Comparison of ENCODE assay signal across 9 cellular contexts in the genomic region with DNA sequence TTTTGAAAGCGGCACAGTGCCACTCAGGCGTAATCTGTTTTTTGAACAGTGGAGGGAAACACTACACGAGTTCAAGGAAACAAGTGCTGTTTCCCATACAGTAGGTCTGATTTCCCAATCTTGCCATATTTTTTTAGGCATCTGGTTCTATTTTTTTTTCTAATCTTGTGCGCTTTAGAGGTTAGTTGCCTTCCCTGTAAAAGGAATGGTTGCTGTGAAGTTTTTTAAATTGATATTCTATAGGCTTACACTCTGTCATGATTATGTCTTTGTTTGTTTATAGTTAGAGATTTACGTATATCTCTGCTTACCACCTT. TPM values are rescaled to one million over a fixed set of nuclear protein-coding genes. Genes with fewer than 3 reads are reported as not detected.
A peak's percentile ranks its signal among the peaks of the same experiment; 100 is the strongest.
DNase-seq lines count a peak whose midpoint lies in the region; ATAC-seq, FAIRE-seq and TF ChIP-seq lines count a peak whose summit lies in the region.
"Had no signal": no experiment of that assay in that cellular context is flagged by ENCODE, and none has a peak within 500 bp of the region (broad histone marks: within the 10 kb centered on the region; RNA-seq: fewer than 3 reads in every experiment).

No MANE protein-coding gene starts in this region.

- H3K4me1 ChIP-seq in CD4-positive, alpha-beta memory T cell (ENCODE audit: insufficient read depth, low read length) = peaks cover 26% of the 10 kb centered on the region
- peaks cover 7% of the 10 kb centered on the region for H3K4me1 ChIP-seq in PC-3 (ENCODE audit: insufficient read depth, low read length)

- H3K9me3 ChIP-seq in CD4-positive, alpha-beta memory T cell (ENCODE audit: control insufficient read depth in 1 of 2, low read length in 2 of 2) = no peaks in the 10 kb centered on the region
- H3K9me3 ChIP-seq in PC-3 (ENCODE audit: low read length) = no peaks in the 10 kb centered on the region

- peak overlapping the region; percentile 88 for H3K27ac ChIP-seq in CD4-positive, alpha-beta memory T cell (ENCODE audit: low read depth, low read length)
- H3K27ac ChIP-seq in PC-3 (ENCODE audit: low read length) = peak overlapping the region; percentile 39; the same call in 1 of the 2 replicates

- peak overlapping the region; percentile 93 to 99 (median 98) for H3K27ac Mint-ChIP-seq in CD4-positive, alpha-beta memory T cell
- H3K27ac Mint-ChIP-seq in osteocyte (ENCODE audit: unreplicated experiment) = peak overlapping the region; percentile 98

- H3K4me3 ChIP-seq in CD4-positive, alpha-beta memory T cell (ENCODE audit: low read length in 2 of 2) = peak overlapping the region; percentile 99
- peak overlapping the region; percentile 91 for H3K4me3 ChIP-seq in PC-3 (ENCODE audit: low read length)
- H3K4me3 ChIP-seq in epithelial cell of proximal tubule (ENCODE audit: low read depth, low read length) = peak overlapping the region; percentile 80

- H3F3A ChIP-seq in PC-3 (ENCODE audit: low read length, unreplicated experiment) = peaks cover 3% of the 10 kb centered on the region

- no peaks in the 10 kb centered on the region for H3K27me3 Mint-ChIP-seq in CD4-positive, alpha-beta memory T cell
- no peaks in the 10 kb centered on the region for H3K27me3 Mint-ChIP-seq in osteocyte (ENCODE audit: unreplicated experiment)

- peak overlapping the region; percentile 98 for H3K4me2 ChIP-seq in PC-3 (ENCODE audit: low read length)

- no peak for FAIRE-seq in HTR-8/SVneo (lab: Jason Lieb, UNC)
- FAIRE-seq: islet of Langerhans had no signal

- no peaks in the 10 kb centered on the region for H3K36me3 ChIP-seq in CD4-positive, alpha-beta memory T cell (ENCODE audit: insufficient read depth, low read length)
- no peaks in the 10 kb centered on the region; the same call in 1 of the 2 replicates for H3K36me3 ChIP-seq in PC-3 (ENCODE audit: low read depth, low read length)

- peak overlapping the region; percentile 92 for H3K9ac ChIP-seq in PC-3 (ENCODE audit: low read length)

- H4K20me1 ChIP-seq in PC-3 (ENCODE audit: low read length) = peaks cover 52% of the 10 kb centered on the region

- CTCF ChIA-PET in CD4-positive, alpha-beta memory T cell (lab: Charles Lee; ENCODE audit: partially characterized antibody) = interaction anchor here (1.1 to 1.2 kb wide), 2 partner anchors 40 to 101 kb away, joined by 3 to 4 read pairs; a partner anchor contains a TSS
- CTCF ChIA-PET in PC-3 (lab: Charles Lee) = interaction anchor here (0.8 to 1.0 kb wide), 2 partner anchors 282 to 660 kb away, joined by 6 read pairs; no protein-coding TSS in a partner anchor

- H3K27me3 ChIP-seq in CD4-positive, alpha-beta memory T cell (ENCODE audit: insufficient read depth, low read length) = no peaks in the 10 kb centered on the region
- H3K27me3 ChIP-seq in PC-3 (ENCODE audit: low read length) = no peaks in the 10 kb centered on the region

- H3K9me2 ChIP-seq in PC-3 (replicated peaks; ENCODE audit: low read length) = no peaks in the 10 kb centered on the region

- peak overlapping the region; percentile 93 to 100 (median 100) for H3K4me3 Mint-ChIP-seq in CD4-positive, alpha-beta memory T cell
- peak overlapping the region; percentile 97 for H3K4me3 Mint-ChIP-seq in osteocyte (ENCODE audit: unreplicated experiment)

- peaks cover 62% of the 10 kb centered on the region for H3K79me2 ChIP-seq in PC-3 (ENCODE audit: low read length)

- peaks cover 25 to 46% (median 35%) of the 10 kb centered on the region in 4 donors for H3K4me1 Mint-ChIP-seq in CD4-positive, alpha-beta memory T cell
- H3K4me1 Mint-ChIP-seq in osteocyte (ENCODE audit: unreplicated experiment) = peaks cover 25% of the 10 kb centered on the region

- BruUV-seq in PC-3 (replicated peaks; lab: Mats Ljungman, UMichigan) = no TSS peak

- intact Hi-C loops in CD4-positive, alpha-beta memory T cell (cut with micrococcal nuclease) = loop anchor here (10.0 kb wide), 1 partner anchor 780 kb away; a partner anchor contains a TSS
- intact Hi-C loops in PC-3 (cut with micrococcal nuclease) = loop anchor here (2.0 kb wide), 1 partner anchor 102 kb away; a partner anchor contains a TSS

- DNase-seq in CD4-positive, alpha-beta memory T cell = no peak
- no peak for DNase-seq in PC-3
- DNase-seq in epithelial cell of proximal tubule (ENCODE audit: low read depth) = no peak
- DNase-seq in osteocyte (ENCODE audit: extremely low spot score, unreplicated experiment) = no peak
- DNase-seq in NCI-H82 (lab: John Stamatoyannopoulos, UW) = no peak
- DNase-seq in GM19238 (ENCODE audit: insufficient read length, low spot score) = no peak
- DNase-seq in DMS 273 treated with DMSO at 0.1 percent for 48 hours (lab: John Stamatoyannopoulos, UW) = no peak
- DNase-seq in HTR-8/SVneo (ENCODE audit: insufficient read length, low spot score) = no peak

- TF ChIP-seq CTCF in PC-3 (conservative IDR thresholded peaks at IDR 0.05; ENCODE audit: low read depth, low read length) = no peak
- no peak for TF ChIP-seq CTCF in epithelial cell of proximal tubule (conservative IDR thresholded peaks at IDR 0.05; ENCODE audit: low read depth, low read length)
- no peak for TF ChIP-seq CTCF in osteocyte (IDR thresholded peaks at IDR 0.05)

- H3K36me3 Mint-ChIP-seq in CD4-positive, alpha-beta memory T cell = peaks cover 0 to 24% of the 10 kb centered on the region in 2 donors
- no peaks in the 10 kb centered on the region for H3K36me3 Mint-ChIP-seq in osteocyte (ENCODE audit: unreplicated experiment)

- peak overlapping the region; percentile 66; the same call in 1 of the 2 replicates for H2AFZ ChIP-seq in PC-3 (ENCODE audit: low read length)

- ATAC-seq in PC-3 = no peak

- H3K9me3 Mint-ChIP-seq in CD4-positive, alpha-beta memory T cell = peaks cover 0 to 10% (median 0%) of the 10 kb centered on the region in 8 donors
- H3K9me3 Mint-ChIP-seq in osteocyte (ENCODE audit: unreplicated experiment) = no peaks in the 10 kb centered on the region

- POLR2A ChIA-PET in CD4-positive, alpha-beta memory T cell (lab: Charles Lee; ENCODE audit: partially characterized antibody) = interaction anchor here (0.8 to 4.6 kb wide), 13 partner anchors 8 to 778 kb away, joined by 3 to 72 read pairs (median 15); a partner anchor contains a TSS
- POLR2A ChIA-PET in PC-3 (lab: Charles Lee; ENCODE audit: unreplicated experiment) = interaction anchor here (0.5 kb wide), 1 partner anchor 211 kb away, joined by 3 read pairs; no protein-coding TSS in a partner anchor

RNA-seq across cellular contexts. Expression of a gene that starts 1.2 kb away (rescaled TPM):
- total RNA-seq in CD4-positive, alpha-beta memory T cell = 10 to 100 TPM; 93.7 to 93.9 TPM
- 10 to 100 TPM; 57.1 to 87.1 TPM for polyA plus RNA-seq in CD4-positive, alpha-beta memory T cell
- total RNA-seq in PC-3 (2014; rRNA removed) (119 and 122 TPM in 2 replicates), epithelial cell of proximal tubule (109 and 163 TPM in 2 replicates), osteocyte (71.2 and 72.5 TPM in 2 replicates)

RNA-seq across cellular contexts. Expression of a gene that starts 34.4 kb away (rescaled TPM):
- total RNA-seq in CD4-positive, alpha-beta memory T cell = 10 to 100 TPM; 84.3 to 89.8 TPM
- polyA plus RNA-seq in CD4-positive, alpha-beta memory T cell = 100 to 1,000 TPM in 1 of 2 donors, 10 to 100 TPM in 1; 94.6 to 124 TPM
- 86.1 and 94.9 TPM in 2 replicates for total RNA-seq in PC-3 (2014; rRNA removed)
- total RNA-seq in epithelial cell of proximal tubule = 122 and 135 TPM in 2 replicates
- 175 TPM in 2 replicates for total RNA-seq in osteocyte

RNA-seq across cellular contexts. Expression of a gene that starts 38.8 kb away (rescaled TPM):
- total RNA-seq in CD4-positive, alpha-beta memory T cell = 1 to 10 TPM; 7.6 to 8.3 TPM
- under 1 TPM in 1 of 2 donors, not detected in 1; 0.25 TPM for polyA plus RNA-seq in CD4-positive, alpha-beta memory T cell
- 1.6 and 1.9 TPM in 2 replicates for total RNA-seq in PC-3 (2014; rRNA removed)
- 0.22 TPM in 1 of 2 replicates, not detected in the other for total RNA-seq in epithelial cell of proximal tubule
- total RNA-seq in osteocyte = 2.2 and 2.4 TPM in 2 replicates
